Comparison of ENCODE assay signal across 13 cellular contexts in genomic region chr13:62305758-62306157, GRCh38.
A peak's percentile ranks its signal among the peaks of the same experiment; 100 is the strongest.
DNase-seq lines count a peak whose midpoint lies in the region; ATAC-seq and TF ChIP-seq lines count a peak whose summit lies in the region.
"Had no signal": no experiment of that assay in that cellular context is flagged by ENCODE, and none has a peak within 500 bp of the region (broad histone marks: within the 10 kb centered on the region; RNA-seq: fewer than 3 reads in every experiment).

No MANE protein-coding gene starts in this region.

- TF ChIP-seq CTCF in ascending aorta (IDR thresholded peaks at IDR 0.05): no peak

- H3K4me1 ChIP-seq in ascending aorta: no peaks in the 10 kb centered on the region
- H3K4me1 ChIP-seq: colonic mucosa, sigmoid colon had no signal

- H3K27me3 ChIP-seq in ascending aorta: no peaks in the 10 kb centered on the region
- H3K27me3 ChIP-seq: colonic mucosa, sigmoid colon had no signal

- no peaks in the 10 kb centered on the region for H3K36me3 Mint-ChIP-seq in memory B cell
- H3K36me3 Mint-ChIP-seq in stimulated activated effector memory CD8-positive, alpha-beta T cell treated with anti-CD3 and anti-CD28 coated beads, Interleukin-12 subunit alpha, Interleukin-12 subunit beta, amount 100 ng/mL, for 72 hours: no peaks in the 10 kb centered on the region

- H3K27ac ChIP-seq in ascending aorta: no peak overlapping the region
- H3K27ac ChIP-seq: colonic mucosa, sigmoid colon had no signal

- DNase-seq in memory B cell (ENCODE audit: low spot score in 2 of 2) (no peak), ascending aorta (ENCODE audit: low spot score in 2 of 2) (no peak), HT-29 (ENCODE audit: low spot score) (no peak)
- DNase-seq in stimulated activated effector memory CD8-positive, alpha-beta T cell treated with anti-CD3 and anti-CD28 coated beads, Interleukin-12 subunit alpha, Interleukin-12 subunit beta, amount 100 ng/mL, for 72 hours (ENCODE audit: low spot score in 2 of 2): no peak
- DNase-seq: colonic mucosa, DND-41, midbrain, sigmoid colon had no signal

- intact Hi-C loops in ascending aorta (cut with DNase I): no loop called here

- H3K27ac Mint-ChIP-seq in memory B cell: no peak overlapping the region
- H3K27ac Mint-ChIP-seq in stimulated activated effector memory CD8-positive, alpha-beta T cell treated with anti-CD3 and anti-CD28 coated beads, Interleukin-12 subunit alpha, Interleukin-12 subunit beta, amount 100 ng/mL, for 72 hours: no peak overlapping the region
- H3K27ac Mint-ChIP-seq: activated T-helper 1 cell treated with anti-CD3 and anti-CD28 coated beads, Interleukin-12 subunit alpha, Interleukin-12 subunit beta, Interleukin-2, Interleukin-4 antibody, amounts not matched to agents 30 ng/mL and 10 ng/mL and 1 ng/mL, durations not matched to agents 14 hours and 24 hours and 36 hours; GM23338 had no signal

- H3K4me3 Mint-ChIP-seq in memory B cell: peak overlapping the region; percentile 41
- no peak overlapping the region for H3K4me3 Mint-ChIP-seq in stimulated activated effector memory CD8-positive, alpha-beta T cell treated with anti-CD3 and anti-CD28 coated beads, Interleukin-12 subunit alpha, Interleukin-12 subunit beta, amount 100 ng/mL, for 72 hours
- H3K4me3 Mint-ChIP-seq: activated T-helper 1 cell treated with anti-CD3 and anti-CD28 coated beads, Interleukin-12 subunit alpha, Interleukin-12 subunit beta, Interleukin-2, Interleukin-4 antibody, amounts not matched to agents 30 ng/mL and 10 ng/mL and 1 ng/mL, durations not matched to agents 14 hours and 24 hours and 36 hours; GM23338 had no signal

- no peaks in the 10 kb centered on the region for H3K27me3 Mint-ChIP-seq in memory B cell

- ATAC-seq in GM19025 (IDR thresholded peaks at IDR 0.05; ENCODE audit: low read depth, unreplicated experiment): peak; percentile 92
- ATAC-seq in GM21786 (IDR thresholded peaks at IDR 0.05; ENCODE audit: unreplicated experiment): peak; percentile 96
- ATAC-seq in HG03342 (IDR thresholded peaks at IDR 0.05; ENCODE audit: unreplicated experiment): peak; percentile 95
- no peak for ATAC-seq in memory B cell (ENCODE audit: low read depth)
- ATAC-seq in stimulated activated effector memory CD8-positive, alpha-beta T cell treated with anti-CD3 and anti-CD28 coated beads, Interleukin-12 subunit alpha, Interleukin-12 subunit beta, amount 100 ng/mL, for 72 hours: no peak
- ATAC-seq: GM23338 had no signal

- no peaks in the 10 kb centered on the region for H3K9me3 ChIP-seq in ascending aorta
- H3K9me3 ChIP-seq: colonic mucosa, sigmoid colon had no signal

- peaks cover 1% of the 10 kb centered on the region for H3K9me3 Mint-ChIP-seq in memory B cell
- H3K9me3 Mint-ChIP-seq in stimulated activated effector memory CD8-positive, alpha-beta T cell treated with anti-CD3 and anti-CD28 coated beads, Interleukin-12 subunit alpha, Interleukin-12 subunit beta, amount 100 ng/mL, for 72 hours: peaks cover 7% of the 10 kb centered on the region
- H3K9me3 Mint-ChIP-seq: activated T-helper 1 cell treated with anti-CD3 and anti-CD28 coated beads, Interleukin-12 subunit alpha, Interleukin-12 subunit beta, Interleukin-2, Interleukin-4 antibody, amounts not matched to agents 30 ng/mL and 10 ng/mL and 1 ng/mL, durations not matched to agents 14 hours and 24 hours and 36 hours; GM23338 had no signal

- no peaks in the 10 kb centered on the region for H3K36me3 ChIP-seq in ascending aorta
- H3K36me3 ChIP-seq: colonic mucosa, sigmoid colon had no signal

- H3K4me3 ChIP-seq in ascending aorta: peak overlapping the region in 1 of 2 donors; percentile 33
- H3K4me3 ChIP-seq: colonic mucosa, GM23338 had no signal

- H3K4me1 Mint-ChIP-seq in memory B cell: no peaks in the 10 kb centered on the region
- H3K4me1 Mint-ChIP-seq in stimulated activated effector memory CD8-positive, alpha-beta T cell treated with anti-CD3 and anti-CD28 coated beads, Interleukin-12 subunit alpha, Interleukin-12 subunit beta, amount 100 ng/mL, for 72 hours: no peaks in the 10 kb centered on the region

Comparison
In these comparisons a context has a peak if more than half of its experiments do, and no peak if none do; other contexts are left out.
1. ATAC-seq: peak in GM19025 (single experiment), GM21786 (single experiment) and HG03342 (single experiment); none in memory B cell (single experiment) and stimulated activated effector memory CD8-positive, alpha-beta T cell treated with anti-CD3 and anti-CD28 coated beads, Interleukin-12 subunit alpha, Interleukin-12 subunit beta, amount 100 ng/mL, for 72 hours (single experiment).